8 cellular contexts compared by ENCODE assay signal in genomic region chr1:44784094-44785026, GRCh38. TPM values are rescaled to one million over a fixed set of nuclear protein-coding genes. Genes with fewer than 3 reads are reported as not detected.
A peak's percentile ranks its signal among the peaks of the same experiment; 100 is the strongest.
DNase-seq lines count a peak whose midpoint lies in the region; ATAC-seq and TF ChIP-seq lines count a peak whose summit lies in the region.

No MANE protein-coding gene starts in this region.

- TF ChIP-seq CTCF in NB4 (IDR thresholded peaks at IDR 0.05; ENCODE audit: low read depth, low read length) = no peak
- TF ChIP-seq CTCF in choroid plexus epithelial cell (conservative IDR thresholded peaks at IDR 0.05; ENCODE audit: low read depth, low read length) = peak; percentile 33
- no peak for TF ChIP-seq CTCF in mesothelial cell of epicardium (IDR thresholded peaks at IDR 0.05; ENCODE audit: unreplicated experiment)

- H3K27ac Mint-ChIP-seq in mesothelial cell of epicardium = no peak overlapping the region

- H3K27me3 Mint-ChIP-seq in mesothelial cell of epicardium (ENCODE audit: low read depth) = no peaks in the 10 kb centered on the region

- H3K4me3 Mint-ChIP-seq in mesothelial cell of epicardium = peak overlapping the region; percentile 59

- no peaks in the 10 kb centered on the region for H3K4me1 ChIP-seq in aorta (ENCODE audit: control insufficient read depth in 1 of 2, insufficient read depth in 2 of 2, low read length in 2 of 2)

- no peaks in the 10 kb centered on the region for H3K36me3 ChIP-seq in aorta (ENCODE audit: control insufficient read depth in 1 of 2, insufficient read depth in 2 of 2, low read length in 1 of 2)

- peaks cover 12% of the 10 kb centered on the region for H3K36me3 Mint-ChIP-seq in mesothelial cell of epicardium

- no peaks in the 10 kb centered on the region for H3K9me3 ChIP-seq in aorta (ENCODE audit: control insufficient read depth, low read length)

- intact Hi-C loops in aorta (cut with DNase I) = loop anchor here (5.0 to 10.0 kb wide), 2 partner anchors 48 to 50 kb away; no protein-coding TSS in a partner anchor

- peaks cover 23% of the 10 kb centered on the region for H3K4me1 Mint-ChIP-seq in mesothelial cell of epicardium

- H3K9me3 Mint-ChIP-seq in mesothelial cell of epicardium = no peaks in the 10 kb centered on the region

- DNase-seq in DMS79 treated with DMSO at 0.1 percent for 48 hours (lab: John Stamatoyannopoulos, UW) = peak; percentile 39
- DNase-seq in NB4 (ENCODE audit: low read depth) = peak; percentile 30
- no peak for DNase-seq in choroid plexus epithelial cell (ENCODE audit: low read depth)
- DNase-seq in mesothelial cell of epicardium (ENCODE audit: low spot score in 2 of 2, unreplicated experiment in 2 of 2) = no peak
- DNase-seq in aorta = peak in 1 of 2 donors; percentile 78

- H3K27ac ChIP-seq in aorta (ENCODE audit: low read depth in 1 of 2, low read length in 2 of 2) = no peak overlapping the region

- TF ChIP-seq POLR2A in NB4 (IDR thresholded peaks at IDR 0.05; ENCODE audit: extremely low read depth, insufficient read length) = no peak

- H3K27me3 ChIP-seq in aorta (ENCODE audit: control insufficient read depth in 1 of 2, insufficient read depth in 2 of 2, low read length in 1 of 2) = no peaks in the 10 kb centered on the region

- H3K4me3 ChIP-seq in NB4 (ENCODE audit: low read depth, low read length) (no peak overlapping the region), choroid plexus epithelial cell (ENCODE audit: low read depth, low read length) (peak overlapping the region; percentile 51), aorta (ENCODE audit: low read length in 2 of 2) (peak overlapping the region in 1 of 2 donors; percentile 38)

- 7 to 13% methylated on average over 44 to 71 of the region's 71 CpGs for WGBS in aorta, 2 donors

- ATAC-seq in aorta (ENCODE audit: low FRiP score) (peak; percentile 28), GM21360 (IDR thresholded peaks at IDR 0.05; ENCODE audit: unreplicated experiment) (no peak), HG03432 (IDR thresholded peaks at IDR 0.05; ENCODE audit: unreplicated experiment) (no peak), GM21390 (IDR thresholded peaks at IDR 0.05; ENCODE audit: unreplicated experiment) (no peak)

RNA-seq across cellular contexts. Expression of gene BEST4, which starts 3.6 kb away (rescaled TPM):
- total RNA-seq in mesothelial cell of epicardium (1.4 to 1.7 TPM (median 1.4 TPM) in 3 replicates), aorta (under 1 TPM; 0.30 to 0.32 TPM)
- polyA plus RNA-seq in aorta = 1 to 10 TPM; 1.1 to 1.8 TPM

RNA-seq across cellular contexts. Expression of gene RPS8, which starts 9.0 kb away (rescaled TPM):
- total RNA-seq in mesothelial cell of epicardium (2,191 to 2,296 TPM (median 2,278 TPM) in 3 replicates), aorta (1,000 to 10,000 TPM; 1,373 to 1,500 TPM)
- polyA plus RNA-seq in aorta = 1,000 to 10,000 TPM; 2,358 to 3,400 TPM

RNA-seq across cellular contexts. Expression of gene PLK3, which starts 15.8 kb away (rescaled TPM):
- total RNA-seq in mesothelial cell of epicardium (24.7 to 27.5 TPM (median 27.4 TPM) in 3 replicates), aorta (10 to 100 TPM; 28.8 to 84.3 TPM)
- 10 to 100 TPM; 16.2 to 73.3 TPM for polyA plus RNA-seq in aorta

RNA-seq across cellular contexts. Expression of gene DYNLT4, which starts 22.8 kb away (rescaled TPM):
- total RNA-seq in mesothelial cell of epicardium (0.31 to 0.72 TPM (median 0.47 TPM) in 3 replicates), aorta (under 1 TPM; 0.81 to 0.87 TPM)
- 1 to 10 TPM in 1 of 2 donors, not detected in 1; 3.0 TPM for polyA plus RNA-seq in aorta

RNA-seq across cellular contexts. Expression of gene BTBD19, which starts 24.0 kb away (rescaled TPM):
- total RNA-seq in mesothelial cell of epicardium (33.6 to 43.7 TPM (median 38.3 TPM) in 3 replicates), aorta (10 to 100 TPM; 38.5 to 41.1 TPM)
- 10 to 100 TPM in 1 of 2 donors, 1 to 10 TPM in 1; 5.1 to 35.4 TPM for polyA plus RNA-seq in aorta

Comparison
In these comparisons a context has a peak if more than half of its experiments do, and no peak if none do; other contexts are left out.
1. DNase-seq: peak in DMS79 treated with DMSO at 0.1 percent for 48 hours (single experiment) and NB4 (single experiment); none in choroid plexus epithelial cell (single experiment) and mesothelial cell of epicardium (0 of 2).